Comparison of ENCODE assay signal across 26 cellular contexts in the genomic region with DNA sequence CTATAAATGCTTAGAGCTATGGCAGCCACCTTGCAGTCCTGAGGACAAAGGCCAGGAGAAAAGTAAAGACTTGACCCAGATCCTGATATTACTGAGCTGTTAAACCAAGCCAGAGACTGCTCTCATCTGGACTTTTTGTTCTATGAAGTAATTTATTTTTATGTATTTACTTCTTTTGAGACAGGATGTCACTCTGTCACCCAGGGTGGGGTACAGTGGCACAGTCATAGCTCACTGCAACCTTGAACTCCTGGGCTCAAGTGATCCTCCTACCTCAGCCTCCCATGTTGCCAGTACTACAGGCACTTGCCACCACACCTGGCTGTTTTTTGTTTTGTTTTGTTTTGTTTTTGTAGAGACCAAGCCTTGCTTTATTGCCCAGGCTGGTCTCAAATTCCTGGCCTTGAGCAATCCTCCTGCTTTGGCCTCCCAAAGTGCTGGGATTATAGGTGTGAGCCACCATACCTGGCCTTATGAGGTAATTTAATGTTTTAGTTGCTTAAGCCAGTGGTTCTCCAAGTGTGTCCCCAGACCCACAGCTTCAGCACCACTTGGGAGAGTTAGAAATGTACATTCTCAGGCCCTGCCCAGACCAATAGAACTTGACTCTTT.
"Had no signal": no experiment of that assay in that cellular context is flagged by ENCODE, and none has a peak within 500 bp of the region (broad histone marks: within the 10 kb centered on the region; RNA-seq: fewer than 3 reads in every experiment).

No MANE protein-coding gene starts in this region.

- H3K27ac Mint-ChIP-seq: dendritic cell treated with granulocyte-macrophage colony-stimulating factor and Interleukin-4, amounts not matched to agents 40 ng/mL and 50 ng/mL, for 4 days; endodermal cell; natural killer cell; stimulated activated naive CD8-positive, alpha-beta T cell treated with anti-CD3 and anti-CD28 coated beads, Interleukin-15, amount 100 ng/mL, for 72 hours had no signal

- H3K4me3 ChIP-seq: colonic mucosa, gastrocnemius medialis, pancreas, smooth muscle cell, suprapubic skin, upper lobe of left lung, uterus had no signal

- H3K4me3 Mint-ChIP-seq: dendritic cell treated with granulocyte-macrophage colony-stimulating factor and Interleukin-4, amounts not matched to agents 40 ng/mL and 50 ng/mL, for 4 days; endodermal cell; natural killer cell; neural crest cell; stimulated activated naive CD8-positive, alpha-beta T cell treated with anti-CD3 and anti-CD28 coated beads, Interleukin-15, amount 100 ng/mL, for 72 hours had no signal

- H3K4me1 Mint-ChIP-seq: natural killer cell; stimulated activated naive CD8-positive, alpha-beta T cell treated with anti-CD3 and anti-CD28 coated beads, Interleukin-15, amount 100 ng/mL, for 72 hours had no signal

- H3K4me1 ChIP-seq: colonic mucosa, pancreas, upper lobe of left lung had no signal

- H3K4me2 ChIP-seq: smooth muscle cell had no signal

- H3K36me3 ChIP-seq: colonic mucosa, gastrocnemius medialis, neutrophil, pancreas, suprapubic skin, upper lobe of left lung, uterus had no signal

- H3K27me3 ChIP-seq: colonic mucosa, gastrocnemius medialis, neutrophil, pancreas, suprapubic skin, upper lobe of left lung, uterus had no signal

- H3K9me3 Mint-ChIP-seq: dendritic cell treated with granulocyte-macrophage colony-stimulating factor and Interleukin-4, amounts not matched to agents 40 ng/mL and 50 ng/mL, for 4 days; endodermal cell; natural killer cell; neural crest cell; stimulated activated naive CD8-positive, alpha-beta T cell treated with anti-CD3 and anti-CD28 coated beads, Interleukin-15, amount 100 ng/mL, for 72 hours had no signal

- H3K9me3 ChIP-seq: colonic mucosa, gastrocnemius medialis, neutrophil, pancreas, suprapubic skin, upper lobe of left lung, uterus had no signal

- ATAC-seq: esophagus mucosa; gastrocnemius medialis; left lobe of liver; natural killer cell; pancreas; sciatic nerve; stimulated activated naive CD8-positive, alpha-beta T cell treated with anti-CD3 and anti-CD28 coated beads, Interleukin-15, amount 100 ng/mL, for 72 hours had no signal

- H3K27ac ChIP-seq: colonic mucosa, epithelial cell of prostate, gastrocnemius medialis, neutrophil, pancreas, suprapubic skin, upper lobe of left lung, uterus had no signal

- DNase-seq: colonic mucosa; effector CD8-positive, alpha-beta T cell; endodermal cell; foreskin fibroblast; gastrocnemius medialis; head of caudate nucleus; mesendoderm; natural killer cell; pancreas; stimulated activated CD4-positive, alpha-beta T cell treated with anti-CD3 and anti-CD28 coated beads, Interleukin-12 subunit alpha, Interleukin-12 subunit beta, amount 100 ng/mL, for 4 hours; stimulated activated CD4-positive, alpha-beta T cell treated with anti-CD3 and anti-CD28 coated beads, Interleukin-1b, Interleukin-23, amount 100 ng/mL, for 48 hours; stimulated activated CD4-positive, alpha-beta T cell treated with anti-CD3 and anti-CD28 coated beads, Interleukin-4, amount 100 ng/mL, for 1 hour; stimulated activated CD8-positive, alpha-beta memory T cell treated with anti-CD3 and anti-CD28 coated beads, Interleukin-4, amount 100 ng/mL, for 48 hours; stimulated activated naive CD4-positive, alpha-beta T cell; stimulated activated naive CD8-positive, alpha-beta T cell treated with anti-CD3 and anti-CD28 coated beads, Interleukin-15, amount 100 ng/mL, for 72 hours; upper lobe of left lung; uterus had no signal

- H3K36me3 Mint-ChIP-seq: natural killer cell had no signal
